Comparison of ENCODE assay signal across 20 cellular contexts in the genomic region with DNA sequence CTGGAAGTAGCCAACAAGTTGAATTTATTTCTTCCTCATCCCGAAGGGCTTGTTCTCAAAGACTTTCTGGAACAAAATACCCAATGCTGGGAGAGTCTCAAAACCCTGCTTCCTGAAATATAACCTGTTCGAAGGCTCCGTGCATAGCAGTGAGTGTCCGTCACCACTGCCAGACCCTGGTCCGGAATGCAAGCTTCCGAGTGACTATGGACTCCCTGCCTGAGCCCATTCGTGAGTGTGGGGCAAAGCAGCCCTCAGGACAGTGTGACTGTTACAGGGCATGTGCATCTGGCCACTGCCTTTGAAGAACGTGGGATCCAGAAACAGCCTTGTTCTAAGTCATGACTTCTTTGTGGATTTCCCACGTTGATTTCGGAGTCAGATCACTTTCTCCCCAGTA.
"Had no signal": no experiment of that assay in that cellular context is flagged by ENCODE, and none has a peak within 500 bp of the region (broad histone marks: within the 10 kb centered on the region; RNA-seq: fewer than 3 reads in every experiment).

No MANE protein-coding gene starts in this region.

- ATAC-seq: K562 had no signal

- FAIRE-seq: K562, RCC 7860 had no signal

- H3K4me3 ChIP-seq: K562 had no signal

- H3K4me2 ChIP-seq: KMS-11 had no signal

- H3K9ac ChIP-seq: KMS-11 had no signal

- DNase-seq: Kasumi-1, NCI-H1092, NCI-H1105 treated with DMSO at 0.1 percent for 48 hours, NCI-H1417 treated with DMSO at 0.1 percent for 48 hours, NCI-H146, NCI-H1694 treated with DMSO at 0.1 percent for 48 hours, NCI-H1930, NCI-H2081, NCI-H2107, NCI-H2227 treated with DMSO at 0.1 percent for 48 hours, NCI-H510A, NCI-H524 treated with DMSO at 0.1 percent for 48 hours, NCI-H69, NCI-H774, SHP77, SW 1271 had no signal

- H3K27ac ChIP-seq: KMS-11, RWPE1 had no signal
